Comparison of ENCODE assay signal across 9 cellular contexts in genomic region chr12:109387425-109388166, GRCh38. TPM values are rescaled to one million over a fixed set of nuclear protein-coding genes. Genes with fewer than 3 reads are reported as not detected.
DNase-seq lines count a peak whose midpoint lies in the region; ATAC-seq and TF ChIP-seq lines count a peak whose summit lies in the region.
"Had no signal": no experiment of that assay in that cellular context is flagged by ENCODE, and none has a peak within 500 bp of the region (broad histone marks: within the 10 kb centered on the region; RNA-seq: fewer than 3 reads in every experiment).

No MANE protein-coding gene starts in this region.

- DNase-seq in Daoy (ENCODE audit: low read depth), result peak; percentile 37
- no peak for DNase-seq in LNCaP clone FGC (ENCODE audit: low read depth)
- no peak for DNase-seq in glutamatergic neuron
- DNase-seq in stimulated activated CD4-positive, alpha-beta T cell treated with anti-CD3 and anti-CD28 coated beads, Interleukin-4, amount 100 ng/mL, for 24 hours, result no peak
- DNase-seq in cerebellum (ENCODE audit: low spot score), result no peak

- no peak overlapping the region for H3K27ac Mint-ChIP-seq in glutamatergic neuron (ENCODE audit: unreplicated experiment)

- no peak overlapping the region for H3K4me3 Mint-ChIP-seq in glutamatergic neuron (ENCODE audit: unreplicated experiment)

- H3K36me3 Mint-ChIP-seq in glutamatergic neuron (ENCODE audit: unreplicated experiment), result no peaks in the 10 kb centered on the region

- H3K27me3 Mint-ChIP-seq in glutamatergic neuron (ENCODE audit: unreplicated experiment), result no peaks in the 10 kb centered on the region

- TF ChIP-seq CTCF in LNCaP clone FGC (IDR thresholded peaks at IDR 0.05; ENCODE audit: control insufficient read depth, extremely low read depth, insufficient read depth), result peak; percentile 64
- peak; percentile 63 for TF ChIP-seq CTCF in glutamatergic neuron (IDR thresholded peaks at IDR 0.05; ENCODE audit: partially characterized antibody, unreplicated experiment)

- peaks cover 3% of the 10 kb centered on the region for H3K9me3 Mint-ChIP-seq in glutamatergic neuron (ENCODE audit: unreplicated experiment)

- ATAC-seq in SK-N-SH treated with all-trans-retinoic acid at 6 μM for 48 hours, result peak; percentile 62
- no peak for ATAC-seq in HG03520 (IDR thresholded peaks at IDR 0.05; ENCODE audit: unreplicated experiment)
- ATAC-seq in GM21381 (IDR thresholded peaks at IDR 0.05; ENCODE audit: unreplicated experiment), result no peak

- H3K4me3 ChIP-seq in LNCaP clone FGC (ENCODE audit: low read depth, low read length), result no peak overlapping the region
- H3K4me3 ChIP-seq: SJSA1 had no signal

- H3K4me1 Mint-ChIP-seq in glutamatergic neuron (ENCODE audit: low read depth, unreplicated experiment), result no peaks in the 10 kb centered on the region

TF ChIP-seq in SK-N-SH treated with all-trans-retinoic acid at 6 μM for 48 hours, 23 proteins besides CTCF, POLR2A, EP300 and RAD21:
- TF ChIP-seq CSRNP3 (CRISPR knock-in tag; IDR thresholded peaks at IDR 0.05), result no peak
- TF ChIP-seq ISL1 (CRISPR knock-in tag; IDR thresholded peaks at IDR 0.05), result no peak
- TF ChIP-seq ESRRG (CRISPR knock-in tag; IDR thresholded peaks at IDR 0.05), result no peak
- TF ChIP-seq RARB (CRISPR knock-in tag; IDR thresholded peaks at IDR 0.05), result no peak
- TF ChIP-seq CSDC2 (CRISPR knock-in tag; IDR thresholded peaks at IDR 0.05), result no peak
- TF ChIP-seq TOX (CRISPR knock-in tag; IDR thresholded peaks at IDR 0.05; ENCODE audit: borderline replicate concordance), result no peak

RNA-seq across cellular contexts. Expression of gene MYO1H, which starts 39.9 kb away (rescaled TPM):
- total RNA-seq in Daoy (2014; rRNA removed; shearing (Covaris generic)), result not detected in 2 replicates
- total RNA-seq in glutamatergic neuron (ENCODE audit: unreplicated experiment) (0.27 TPM), cerebellum (0.09 TPM)
- total RNA-seq: SJSA1 had no signal
